1 cellular context compared by ENCODE assay signal in genomic region chr22:37844904-37845334, GRCh38.
TF ChIP-seq lines count a peak whose summit lies in the region.

No MANE protein-coding gene starts in this region.

TF ChIP-seq in endothelial cell of umbilical vein, 7 proteins besides CTCF, POLR2A, EP300 and RAD21:
- TF ChIP-seq GATA2 (IDR thresholded peaks at IDR 0.05; ENCODE audit: insufficient read depth, insufficient read length, low read depth, low read length) (no peak), MYC (IDR thresholded peaks at IDR 0.05; ENCODE audit: low read depth, low read length) (no peak), EZH2 (IDR thresholded peaks at IDR 0.05; ENCODE audit: borderline replicate concordance, low read depth, low read length, severe bottlenecking) (no peak)
